ENCODE assay signal across 1 cellular context in genomic region chr10:62268399-62269076, GRCh38.
A peak's percentile ranks its signal among the peaks of the same experiment; 100 is the strongest.
TF ChIP-seq lines count a peak whose summit lies in the region.

A gene with protein sequence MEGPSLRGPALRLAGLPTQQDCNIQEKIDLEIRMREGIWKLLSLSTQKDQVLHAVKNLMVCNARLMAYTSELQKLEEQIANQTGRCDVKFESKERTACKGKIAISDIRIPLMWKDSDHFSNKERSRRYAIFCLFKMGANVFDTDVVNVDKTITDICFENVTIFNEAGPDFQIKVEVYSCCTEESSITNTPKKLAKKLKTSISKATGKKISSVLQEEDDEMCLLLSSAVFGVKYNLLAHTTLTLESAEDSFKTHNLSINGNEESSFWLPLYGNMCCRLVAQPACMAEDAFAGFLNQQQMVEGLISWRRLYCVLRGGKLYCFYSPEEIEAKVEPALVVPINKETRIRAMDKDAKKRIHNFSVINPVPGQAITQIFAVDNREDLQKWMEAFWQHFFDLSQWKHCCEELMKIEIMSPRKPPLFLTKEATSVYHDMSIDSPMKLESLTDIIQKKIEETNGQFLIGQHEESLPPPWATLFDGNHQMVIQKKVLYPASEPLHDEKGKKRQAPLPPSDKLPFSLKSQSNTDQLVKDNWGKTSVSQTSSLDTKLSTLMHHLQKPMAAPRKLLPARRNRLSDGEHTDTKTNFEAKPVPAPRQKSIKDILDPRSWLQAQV (minus strand): TSS chr10:62268844. CDS start chr10:62268610, 234 bp downstream.

TF ChIP-seq in HCT116, 20 proteins besides CTCF, POLR2A, EP300 and RAD21 (continued from another document):
- TF ChIP-seq ATF3 (IDR thresholded peaks at IDR 0.05): no peak
- no peak for TF ChIP-seq EZH2phosphoT487 (IDR thresholded peaks at IDR 0.05; ENCODE audit: borderline replicate concordance)
- TF ChIP-seq SP1 (IDR thresholded peaks at IDR 0.05; ENCODE audit: low read depth): peak; percentile 56; the same call in 1 of the 2 replicates
- TF ChIP-seq SIN3A (IDR thresholded peaks at IDR 0.05; ENCODE audit: low read depth): peak; percentile 78
- no peak for TF ChIP-seq ZFX (IDR thresholded peaks at IDR 0.05)
- 0 out of 2 replicates have a peak, but pooled peaks have one; percentile 61 for TF ChIP-seq CBX3 (IDR thresholded peaks at IDR 0.05; ENCODE audit: low read depth)
- TF ChIP-seq MAX (IDR thresholded peaks at IDR 0.05): peak; percentile 68
- TF ChIP-seq JUND (IDR thresholded peaks at IDR 0.05): no peak; the same call in 1 of the 2 replicates
